1 cellular context compared by ENCODE assay signal in the genomic region with DNA sequence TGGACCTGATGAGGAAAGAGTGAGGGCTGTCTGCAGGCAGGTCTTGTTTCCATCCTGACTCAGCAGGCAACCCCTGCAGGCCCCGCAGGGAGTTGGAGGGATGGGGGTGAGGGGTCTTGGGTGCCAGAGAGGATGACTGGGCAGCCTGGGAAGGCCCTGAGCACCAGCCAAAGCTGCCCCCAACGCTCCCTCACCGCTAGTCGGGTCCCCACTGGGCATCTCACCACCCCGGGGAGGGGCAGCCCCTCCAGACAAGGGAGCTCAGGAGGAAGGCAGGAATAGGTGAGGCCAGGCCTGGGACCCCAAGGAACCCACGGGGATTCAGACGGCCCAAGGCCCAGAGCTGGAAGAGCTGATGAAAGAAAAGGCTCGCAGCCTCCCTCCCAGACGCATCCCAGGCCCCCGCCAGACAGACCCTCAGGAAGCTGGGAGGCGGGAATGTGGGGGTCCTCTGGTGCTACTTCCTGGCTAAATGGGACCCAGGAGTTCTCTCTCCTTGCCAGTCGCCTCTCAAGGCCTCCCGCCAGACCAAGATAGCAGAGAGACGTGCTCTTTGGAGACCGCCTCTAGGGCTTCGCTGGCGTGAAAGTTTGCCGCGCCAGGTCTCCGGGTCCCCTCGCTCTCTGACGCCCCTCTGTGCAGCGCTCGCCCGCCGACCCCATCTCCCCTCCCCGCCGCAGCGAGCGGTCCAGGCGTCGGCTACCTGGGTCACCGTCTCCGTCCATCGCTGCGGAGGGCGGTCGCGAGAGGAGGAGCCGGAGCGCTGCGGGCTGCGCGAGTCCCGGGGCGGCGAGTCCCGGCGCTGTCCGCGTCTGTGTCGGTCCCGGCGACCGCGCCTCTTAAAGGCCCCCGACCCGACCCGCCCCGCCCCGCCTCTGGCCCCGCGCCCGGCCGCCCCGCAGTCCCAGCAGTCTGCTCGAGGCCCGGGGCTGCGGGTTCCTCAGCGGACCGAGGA.
TF ChIP-seq lines count a peak whose summit lies in the region.

A gene with protein sequence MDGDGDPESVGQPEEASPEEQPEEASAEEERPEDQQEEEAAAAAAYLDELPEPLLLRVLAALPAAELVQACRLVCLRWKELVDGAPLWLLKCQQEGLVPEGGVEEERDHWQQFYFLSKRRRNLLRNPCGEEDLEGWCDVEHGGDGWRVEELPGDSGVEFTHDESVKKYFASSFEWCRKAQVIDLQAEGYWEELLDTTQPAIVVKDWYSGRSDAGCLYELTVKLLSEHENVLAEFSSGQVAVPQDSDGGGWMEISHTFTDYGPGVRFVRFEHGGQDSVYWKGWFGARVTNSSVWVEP (minus strand): TSS at position 814 of the 955 bp plus-strand sequence. CDS start 89 bp downstream, at position 725.

TF ChIP-seq in HepG2, 621 proteins besides CTCF, POLR2A, EP300 and RAD21 (continued from another document and continues in another):
- TF ChIP-seq, protein P1, sequence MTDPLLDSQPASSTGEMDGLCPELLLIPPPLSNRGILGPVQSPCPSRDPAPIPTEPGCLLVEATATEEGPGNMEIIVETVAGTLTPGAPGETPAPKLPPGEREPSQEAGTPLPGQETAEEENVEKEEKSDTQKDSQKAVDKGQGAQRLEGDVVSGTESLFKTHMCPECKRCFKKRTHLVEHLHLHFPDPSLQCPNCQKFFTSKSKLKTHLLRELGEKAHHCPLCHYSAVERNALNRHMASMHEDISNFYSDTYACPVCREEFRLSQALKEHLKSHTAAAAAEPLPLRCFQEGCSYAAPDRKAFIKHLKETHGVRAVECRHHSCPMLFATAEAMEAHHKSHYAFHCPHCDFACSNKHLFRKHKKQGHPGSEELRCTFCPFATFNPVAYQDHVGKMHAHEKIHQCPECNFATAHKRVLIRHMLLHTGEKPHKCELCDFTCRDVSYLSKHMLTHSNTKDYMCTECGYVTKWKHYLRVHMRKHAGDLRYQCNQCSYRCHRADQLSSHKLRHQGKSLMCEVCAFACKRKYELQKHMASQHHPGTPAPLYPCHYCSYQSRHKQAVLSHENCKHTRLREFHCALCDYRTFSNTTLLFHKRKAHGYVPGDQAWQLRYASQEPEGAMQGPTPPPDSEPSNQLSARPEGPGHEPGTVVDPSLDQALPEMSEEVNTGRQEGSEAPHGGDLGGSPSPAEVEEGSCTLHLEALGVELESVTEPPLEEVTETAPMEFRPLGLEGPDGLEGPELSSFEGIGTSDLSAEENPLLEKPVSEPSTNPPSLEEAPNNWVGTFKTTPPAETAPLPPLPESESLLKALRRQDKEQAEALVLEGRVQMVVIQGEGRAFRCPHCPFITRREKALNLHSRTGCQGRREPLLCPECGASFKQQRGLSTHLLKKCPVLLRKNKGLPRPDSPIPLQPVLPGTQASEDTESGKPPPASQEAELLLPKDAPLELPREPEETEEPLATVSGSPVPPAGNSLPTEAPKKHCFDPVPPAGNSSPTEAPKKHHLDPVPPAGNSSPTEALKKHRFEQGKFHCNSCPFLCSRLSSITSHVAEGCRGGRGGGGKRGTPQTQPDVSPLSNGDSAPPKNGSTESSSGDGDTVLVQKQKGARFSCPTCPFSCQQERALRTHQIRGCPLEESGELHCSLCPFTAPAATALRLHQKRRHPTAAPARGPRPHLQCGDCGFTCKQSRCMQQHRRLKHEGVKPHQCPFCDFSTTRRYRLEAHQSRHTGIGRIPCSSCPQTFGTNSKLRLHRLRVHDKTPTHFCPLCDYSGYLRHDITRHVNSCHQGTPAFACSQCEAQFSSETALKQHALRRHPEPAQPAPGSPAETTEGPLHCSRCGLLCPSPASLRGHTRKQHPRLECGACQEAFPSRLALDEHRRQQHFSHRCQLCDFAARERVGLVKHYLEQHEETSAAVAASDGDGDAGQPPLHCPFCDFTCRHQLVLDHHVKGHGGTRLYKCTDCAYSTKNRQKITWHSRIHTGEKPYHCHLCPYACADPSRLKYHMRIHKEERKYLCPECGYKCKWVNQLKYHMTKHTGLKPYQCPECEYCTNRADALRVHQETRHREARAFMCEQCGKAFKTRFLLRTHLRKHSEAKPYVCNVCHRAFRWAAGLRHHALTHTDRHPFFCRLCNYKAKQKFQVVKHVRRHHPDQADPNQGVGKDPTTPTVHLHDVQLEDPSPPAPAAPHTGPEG (CRISPR knock-in tag; IDR thresholded peaks at IDR 0.05) = 0 out of 2 replicates have a peak, but pooled peaks have one; percentile 41
- TF ChIP-seq KLF9 (CRISPR knock-in tag; IDR thresholded peaks at IDR 0.05; ENCODE audit: low read depth) (no peak), SAFB2 (CRISPR knock-in tag; IDR thresholded peaks at IDR 0.05; ENCODE audit: borderline replicate concordance, low read depth) (peak; percentile 57; the same call in 1 of the 2 replicates), ARNT2 (CRISPR knock-in tag; IDR thresholded peaks at IDR 0.05; ENCODE audit: low read depth) (peak; percentile 85), ZSCAN25 (CRISPR knock-in tag; IDR thresholded peaks at IDR 0.05) (0 out of 2 replicates have a peak, but pooled peaks have one; percentile 20), TCF7 (IDR thresholded peaks at IDR 0.05; ENCODE audit: low read depth) (no peak), U2AF2 (IDR thresholded peaks at IDR 0.05; ENCODE audit: low read depth, low read length) (no peak), HNRNPL (IDR thresholded peaks at IDR 0.05; ENCODE audit: low read depth, low read length) (peak; percentile 65), ZNF317 (CRISPR knock-in tag; IDR thresholded peaks at IDR 0.05) (0 out of 2 replicates have a peak, but pooled peaks have one; percentile 5), MAZ (IDR thresholded peaks at IDR 0.05; ENCODE audit: borderline replicate concordance, low read depth, low read length) (no peak), MAZ (CRISPR knock-in tag; IDR thresholded peaks at IDR 0.05; ENCODE audit: low read depth) (0 out of 2 replicates have a peak, but pooled peaks have one; percentile 57), ZNF558 (CRISPR knock-in tag; IDR thresholded peaks at IDR 0.05; ENCODE audit: borderline replicate concordance) (0 out of 2 replicates have a peak, but pooled peaks have one; percentile 34), ZNF772 (CRISPR knock-in tag; IDR thresholded peaks at IDR 0.05) (0 out of 2 replicates have a peak, but pooled peaks have one; percentile 17), PHF21A (CRISPR knock-in tag; IDR thresholded peaks at IDR 0.05) (no peak), KMT2A (CRISPR knock-in tag; IDR thresholded peaks at IDR 0.05) (0 out of 2 replicates have a peak, but pooled peaks have one; percentile 47), ZNF496 (CRISPR knock-in tag; IDR thresholded peaks at IDR 0.05; ENCODE audit: insufficient replicate concordance) (no peak), NR3C1 (CRISPR knock-in tag; IDR thresholded peaks at IDR 0.05) (no peak), SMARCC2 (IDR thresholded peaks at IDR 0.05) (no peak), ZNF441 (CRISPR knock-in tag; IDR thresholded peaks at IDR 0.05; ENCODE audit: borderline replicate concordance) (peak; percentile 45; the same call in 1 of the 2 replicates), MYC (CRISPR knock-in tag; IDR thresholded peaks at IDR 0.05; ENCODE audit: borderline replicate concordance) (no peak), ZNF253 (CRISPR knock-in tag; IDR thresholded peaks at IDR 0.05; ENCODE audit: borderline replicate concordance) (peak; percentile 25; the same call in 1 of the 2 replicates), KDM2A (CRISPR knock-in tag; IDR thresholded peaks at IDR 0.05; ENCODE audit: borderline replicate concordance, low read depth) (peak; percentile 42; the same call in 1 of the 2 replicates), AGO2 (optimal IDR thresholded peaks at IDR 0.05; ENCODE audit: low read depth, low read length) (peak; percentile 89), ZNF234 (CRISPR knock-in tag; conservative IDR thresholded peaks at IDR 0.05) (no peak)
- TF ChIP-seq, protein P2, sequence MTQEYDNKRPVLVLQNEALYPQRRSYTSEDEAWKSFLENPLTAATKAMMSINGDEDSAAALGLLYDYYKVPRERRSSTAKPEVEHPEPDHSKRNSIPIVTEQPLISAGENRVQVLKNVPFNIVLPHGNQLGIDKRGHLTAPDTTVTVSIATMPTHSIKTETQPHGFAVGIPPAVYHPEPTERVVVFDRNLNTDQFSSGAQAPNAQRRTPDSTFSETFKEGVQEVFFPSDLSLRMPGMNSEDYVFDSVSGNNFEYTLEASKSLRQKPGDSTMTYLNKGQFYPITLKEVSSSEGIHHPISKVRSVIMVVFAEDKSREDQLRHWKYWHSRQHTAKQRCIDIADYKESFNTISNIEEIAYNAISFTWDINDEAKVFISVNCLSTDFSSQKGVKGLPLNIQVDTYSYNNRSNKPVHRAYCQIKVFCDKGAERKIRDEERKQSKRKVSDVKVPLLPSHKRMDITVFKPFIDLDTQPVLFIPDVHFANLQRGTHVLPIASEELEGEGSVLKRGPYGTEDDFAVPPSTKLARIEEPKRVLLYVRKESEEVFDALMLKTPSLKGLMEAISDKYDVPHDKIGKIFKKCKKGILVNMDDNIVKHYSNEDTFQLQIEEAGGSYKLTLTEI (CRISPR knock-in tag; conservative IDR thresholded peaks at IDR 0.05) = no peak
- TF ChIP-seq, protein P3, sequence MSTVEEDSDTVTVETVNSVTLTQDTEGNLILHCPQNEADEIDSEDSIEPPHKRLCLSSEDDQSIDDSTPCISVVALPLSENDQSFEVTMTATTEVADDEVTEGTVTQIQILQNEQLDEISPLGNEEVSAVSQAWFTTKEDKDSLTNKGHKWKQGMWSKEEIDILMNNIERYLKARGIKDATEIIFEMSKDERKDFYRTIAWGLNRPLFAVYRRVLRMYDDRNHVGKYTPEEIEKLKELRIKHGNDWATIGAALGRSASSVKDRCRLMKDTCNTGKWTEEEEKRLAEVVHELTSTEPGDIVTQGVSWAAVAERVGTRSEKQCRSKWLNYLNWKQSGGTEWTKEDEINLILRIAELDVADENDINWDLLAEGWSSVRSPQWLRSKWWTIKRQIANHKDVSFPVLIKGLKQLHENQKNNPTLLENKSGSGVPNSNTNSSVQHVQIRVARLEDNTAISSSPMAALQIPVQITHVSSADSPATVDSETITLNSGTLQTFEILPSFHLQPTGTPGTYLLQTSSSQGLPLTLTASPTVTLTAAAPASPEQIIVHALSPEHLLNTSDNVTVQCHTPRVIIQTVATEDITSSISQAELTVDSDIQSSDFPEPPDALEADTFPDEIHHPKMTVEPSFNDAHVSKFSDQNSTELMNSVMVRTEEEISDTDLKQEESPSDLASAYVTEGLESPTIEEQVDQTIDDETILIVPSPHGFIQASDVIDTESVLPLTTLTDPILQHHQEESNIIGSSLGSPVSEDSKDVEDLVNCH (CRISPR knock-in tag; IDR thresholded peaks at IDR 0.05) = no peak
- TF ChIP-seq, protein P4, sequence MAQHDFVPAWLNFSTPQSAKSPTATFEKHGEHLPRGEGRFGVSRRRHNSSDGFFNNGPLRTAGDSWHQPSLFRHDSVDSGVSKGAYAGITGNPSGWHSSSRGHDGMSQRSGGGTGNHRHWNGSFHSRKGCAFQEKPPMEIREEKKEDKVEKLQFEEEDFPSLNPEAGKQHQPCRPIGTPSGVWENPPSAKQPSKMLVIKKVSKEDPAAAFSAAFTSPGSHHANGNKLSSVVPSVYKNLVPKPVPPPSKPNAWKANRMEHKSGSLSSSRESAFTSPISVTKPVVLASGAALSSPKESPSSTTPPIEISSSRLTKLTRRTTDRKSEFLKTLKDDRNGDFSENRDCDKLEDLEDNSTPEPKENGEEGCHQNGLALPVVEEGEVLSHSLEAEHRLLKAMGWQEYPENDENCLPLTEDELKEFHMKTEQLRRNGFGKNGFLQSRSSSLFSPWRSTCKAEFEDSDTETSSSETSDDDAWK (CRISPR knock-in tag; IDR thresholded peaks at IDR 0.05) = no peak
- TF ChIP-seq, protein P5, sequence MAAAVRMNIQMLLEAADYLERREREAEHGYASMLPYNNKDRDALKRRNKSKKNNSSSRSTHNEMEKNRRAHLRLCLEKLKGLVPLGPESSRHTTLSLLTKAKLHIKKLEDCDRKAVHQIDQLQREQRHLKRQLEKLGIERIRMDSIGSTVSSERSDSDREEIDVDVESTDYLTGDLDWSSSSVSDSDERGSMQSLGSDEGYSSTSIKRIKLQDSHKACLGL (CRISPR knock-in tag; IDR thresholded peaks at IDR 0.05) = no peak
- TF ChIP-seq, protein P6, sequence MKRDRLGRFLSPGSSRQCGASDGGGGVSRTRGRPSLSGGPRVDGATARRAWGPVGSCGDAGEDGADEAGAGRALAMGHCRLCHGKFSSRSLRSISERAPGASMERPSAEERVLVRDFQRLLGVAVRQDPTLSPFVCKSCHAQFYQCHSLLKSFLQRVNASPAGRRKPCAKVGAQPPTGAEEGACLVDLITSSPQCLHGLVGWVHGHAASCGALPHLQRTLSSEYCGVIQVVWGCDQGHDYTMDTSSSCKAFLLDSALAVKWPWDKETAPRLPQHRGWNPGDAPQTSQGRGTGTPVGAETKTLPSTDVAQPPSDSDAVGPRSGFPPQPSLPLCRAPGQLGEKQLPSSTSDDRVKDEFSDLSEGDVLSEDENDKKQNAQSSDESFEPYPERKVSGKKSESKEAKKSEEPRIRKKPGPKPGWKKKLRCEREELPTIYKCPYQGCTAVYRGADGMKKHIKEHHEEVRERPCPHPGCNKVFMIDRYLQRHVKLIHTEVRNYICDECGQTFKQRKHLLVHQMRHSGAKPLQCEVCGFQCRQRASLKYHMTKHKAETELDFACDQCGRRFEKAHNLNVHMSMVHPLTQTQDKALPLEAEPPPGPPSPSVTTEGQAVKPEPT (CRISPR knock-in tag; IDR thresholded peaks at IDR 0.05; ENCODE audit: low read depth) = no peak
- TF ChIP-seq, protein P7, sequence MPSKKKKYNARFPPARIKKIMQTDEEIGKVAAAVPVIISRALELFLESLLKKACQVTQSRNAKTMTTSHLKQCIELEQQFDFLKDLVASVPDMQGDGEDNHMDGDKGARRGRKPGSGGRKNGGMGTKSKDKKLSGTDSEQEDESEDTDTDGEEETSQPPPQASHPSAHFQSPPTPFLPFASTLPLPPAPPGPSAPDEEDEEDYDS (CRISPR knock-in tag; IDR thresholded peaks at IDR 0.05) = peak; percentile 78; the same call in 1 of the 2 replicates
